In genomic region chr3:126523745-126524428, GRCh38 we compare ENCODE assay signal across 8 cellular contexts. TPM values are rescaled to one million over a fixed set of nuclear protein-coding genes. Genes with fewer than 3 reads are reported as not detected.
A peak's percentile ranks its signal among the peaks of the same experiment; 100 is the strongest.
DNase-seq lines count a peak whose midpoint lies in the region; ATAC-seq and TF ChIP-seq lines count a peak whose summit lies in the region.

Gene CHST13 (plus strand): TSS chr3:126524155. CDS start chr3:126524333, 178 bp downstream.

- H3K36me3 Mint-ChIP-seq in activated CD4-positive, alpha-beta T cell treated with anti-CD3 and anti-CD28 coated beads, Interleukin-2, amount 10 ng/mL, durations not matched to agents 7 days and 5 days (ENCODE audit: low read depth), result no peaks in the 10 kb centered on the region
- no peaks in the 10 kb centered on the region for H3K36me3 Mint-ChIP-seq in neural progenitor cell

- CTCF ChIA-PET in activated CD4-positive, alpha-beta T cell treated with anti-CD3 and anti-CD28 coated beads, Interleukin-2, amount 10 ng/mL, durations not matched to agents 7 days and 5 days (lab: Charles Lee), result interaction anchor here (1.5 kb wide), 1 partner anchor 28 kb away, joined by 3 read pairs; no protein-coding TSS in a partner anchor
- CTCF ChIA-PET in RWPE1 (lab: Yijun Ruan, JAX) (no interaction called here), GM10248 (lab: Yijun Ruan, JAX) (interaction anchor here (1.9 to 3.1 kb wide), 6 partner anchors 10 to 1023 kb away, joined by 4 to 42 read pairs (median 8); no protein-coding TSS in a partner anchor)

- H3K4me2 ChIP-seq in neural progenitor cell, result peak within 1 kb of the TSS; percentile 97

- H3K4me3 ChIP-seq in fibroblast of the aortic adventitia (ENCODE audit: low read depth, low read length) (peak within 1 kb of the TSS; percentile 22), neural progenitor cell (peak within 1 kb of the TSS; percentile 66)

- POLR2A ChIA-PET in activated CD4-positive, alpha-beta T cell treated with anti-CD3 and anti-CD28 coated beads, Interleukin-2, amount 10 ng/mL, durations not matched to agents 7 days and 5 days (lab: Charles Lee), result no interaction called here
- POLR2A ChIA-PET in RWPE1 (lab: Yijun Ruan, JAX; ENCODE audit: low non-redundant PET), result no interaction called here
- POLR2A ChIA-PET in GM10248 (lab: Yijun Ruan, JAX), result no interaction called here

- no peak within 1 kb of the TSS for H3K27ac ChIP-seq in RWPE1
- H3K27ac ChIP-seq in neural progenitor cell, result no peak within 1 kb of the TSS

- H3K4me1 Mint-ChIP-seq in activated CD4-positive, alpha-beta T cell treated with anti-CD3 and anti-CD28 coated beads, Interleukin-2, amount 10 ng/mL, durations not matched to agents 7 days and 5 days, result no peaks in the 10 kb centered on the region
- peaks cover 12% of the 10 kb centered on the region for H3K4me1 Mint-ChIP-seq in neural progenitor cell

- H3K9me3 ChIP-seq in neural progenitor cell (ENCODE audit: low read depth), result no peaks in the 10 kb centered on the region

- H3K27me3 ChIP-seq in neural progenitor cell, result peaks cover 36% of the 10 kb centered on the region

- H3K27ac Mint-ChIP-seq in activated CD4-positive, alpha-beta T cell treated with anti-CD3 and anti-CD28 coated beads, Interleukin-2, amount 10 ng/mL, durations not matched to agents 7 days and 5 days, result peak within 1 kb of the TSS; percentile 57
- no peak within 1 kb of the TSS for H3K27ac Mint-ChIP-seq in neural progenitor cell

- no peak within 1 kb of the TSS for H3K9ac ChIP-seq in neural progenitor cell

- H3K27me3 Mint-ChIP-seq in activated CD4-positive, alpha-beta T cell treated with anti-CD3 and anti-CD28 coated beads, Interleukin-2, amount 10 ng/mL, durations not matched to agents 7 days and 5 days, result peaks cover 19% of the 10 kb centered on the region
- H3K27me3 Mint-ChIP-seq in neural progenitor cell (ENCODE audit: insufficient read depth, low read depth), result peaks cover 42% of the 10 kb centered on the region

- no peaks in the 10 kb centered on the region for H3K9me3 Mint-ChIP-seq in activated CD4-positive, alpha-beta T cell treated with anti-CD3 and anti-CD28 coated beads, Interleukin-2, amount 10 ng/mL, durations not matched to agents 7 days and 5 days
- no peaks in the 10 kb centered on the region for H3K9me3 Mint-ChIP-seq in neural progenitor cell

- peaks cover 7% of the 10 kb centered on the region for H3K4me1 ChIP-seq in neural progenitor cell

- no peaks in the 10 kb centered on the region for H3K36me3 ChIP-seq in neural progenitor cell

- no peak within 1 kb of the TSS for H3K4me3 Mint-ChIP-seq in activated CD4-positive, alpha-beta T cell treated with anti-CD3 and anti-CD28 coated beads, Interleukin-2, amount 10 ng/mL, durations not matched to agents 7 days and 5 days
- peak within 1 kb of the TSS; percentile 71 for H3K4me3 Mint-ChIP-seq in neural progenitor cell

- DNase-seq in activated CD4-positive, alpha-beta T cell treated with anti-CD3 and anti-CD28 coated beads, Interleukin-2, amount 10 ng/mL, durations not matched to agents 7 days and 5 days, result no peak
- no peak for DNase-seq in activated CD4-positive, alpha-beta T cell treated with anti-CD3 and anti-CD28 coated beads, Interleukin-2, amount 50 U/mL, for 4 hours
- DNase-seq in RWPE1 (ENCODE audit: low spot score), result peak; percentile 19
- DNase-seq in fibroblast of the aortic adventitia (ENCODE audit: low read depth), result no peak
- peak; percentile 91 for DNase-seq in neural progenitor cell (ENCODE audit: low spot score)
- no peak for DNase-seq in GM10248 (ENCODE audit: extremely low spot score)
- no peak for DNase-seq in amniotic stem cell (lab: John Stamatoyannopoulos, UW)

- no peak for ATAC-seq in HG02885 (IDR thresholded peaks at IDR 0.05; ENCODE audit: poor library complexity, unreplicated experiment)

- H3K79me2 ChIP-seq in neural progenitor cell (ENCODE audit: low read depth), result no peaks in the 10 kb centered on the region

- H4K20me1 ChIP-seq in neural progenitor cell (ENCODE audit: low read depth), result no peaks in the 10 kb centered on the region

- no peaks in the 10 kb centered on the region for H3F3A ChIP-seq in neural progenitor cell (ENCODE audit: low read depth)

- H2AFZ ChIP-seq in neural progenitor cell (replicated peaks), result peak within 1 kb of the TSS; percentile 98

- TF ChIP-seq CTCF in RWPE1 (conservative IDR thresholded peaks at IDR 0.05; ENCODE audit: low read depth) (no peak), fibroblast of the aortic adventitia (IDR thresholded peaks at IDR 0.05; ENCODE audit: insufficient read depth, low read length) (no peak), neural progenitor cell (IDR thresholded peaks at IDR 0.05) (peak; percentile 22), GM10248 (IDR thresholded peaks at IDR 0.05; ENCODE audit: control extremely low read depth, extremely low read depth, low read depth, missing control alignments) (no peak)

RNA-seq across cellular contexts. Expression of gene CHST13, which starts in this region (rescaled TPM):
- not detected for total RNA-seq in activated CD4-positive, alpha-beta T cell treated with anti-CD3 and anti-CD28 coated beads, Interleukin-2, amount 10 ng/mL, durations not matched to agents 7 days and 5 days
- 0.09 TPM in 1 of 2 replicates, not detected in the other for total RNA-seq in fibroblast of the aortic adventitia (ENCODE audit: low replicate concordance)
- total RNA-seq in neural progenitor cell (ENCODE audit: low replicate concordance), result 0.09 and 0.34 TPM in 2 replicates

Comparison
In these comparisons a context has a peak if more than half of its experiments do, and no peak if none do; other contexts are left out.
1. Peak in DNase-seq, H3K4me3 ChIP-seq and H3K4me2 ChIP-seq in neural progenitor cell; RNA of the gene not detected or under 1 TPM.